In the genomic region with DNA sequence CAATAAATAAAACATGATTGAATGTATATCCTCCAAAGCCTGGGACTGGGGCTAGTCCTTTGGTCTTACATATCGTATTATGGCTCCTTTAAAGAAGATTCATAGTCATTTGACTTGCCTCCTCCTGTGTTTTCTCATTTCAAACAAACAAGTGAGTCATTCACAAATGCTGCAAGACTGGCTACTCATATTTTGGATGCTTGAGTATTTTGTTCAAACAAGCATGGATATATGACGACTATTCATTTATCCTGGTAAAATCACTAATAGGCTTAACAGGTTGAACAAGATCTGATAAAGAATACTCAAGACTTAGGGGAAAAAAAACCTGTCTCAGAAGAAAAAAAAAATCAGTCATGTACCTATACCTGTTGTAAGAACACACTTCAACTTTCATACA, we compare ENCODE assay signal across 16 cellular contexts.
DNase-seq lines count a peak whose midpoint lies in the region; ATAC-seq, FAIRE-seq and TF ChIP-seq lines count a peak whose summit lies in the region.
"Had no signal": no experiment of that assay in that cellular context is flagged by ENCODE, and none has a peak within 500 bp of the region (broad histone marks: within the 10 kb centered on the region; RNA-seq: fewer than 3 reads in every experiment).

No MANE protein-coding gene starts in this region.

- H3K9me2 ChIP-seq in GM23248 (ENCODE audit: insufficient read depth) (no peaks in the 10 kb centered on the region), PC-3 (replicated peaks; ENCODE audit: low read length) (no peaks in the 10 kb centered on the region)

- H3K4me1 ChIP-seq in GM23248 (ENCODE audit: insufficient read depth) (0 out of 2 replicates have a peak, but pooled peaks cover 6% of the 10 kb centered on the region), PC-3 (ENCODE audit: insufficient read depth, low read length) (peaks cover 13% of the 10 kb centered on the region), pancreas (no peaks in the 10 kb centered on the region)
- H3K4me1 ChIP-seq: ascending aorta had no signal

- no peak overlapping the region for H3K4me2 ChIP-seq in GM23248 (ENCODE audit: unreplicated experiment)
- peak overlapping the region; percentile 54 for H3K4me2 ChIP-seq in PC-3 (ENCODE audit: low read length)

- H3K27ac ChIP-seq in GM23248 (no peak overlapping the region), PC-3 (ENCODE audit: low read length) (peak overlapping the region; percentile 60), pancreas (no peak overlapping the region)
- H3K27ac ChIP-seq: ascending aorta, VCaP had no signal

- WGBS in GM23248 (ENCODE audit: low coverage in 1 of 2, low lambda C conversion rate in 2 of 2, missing lambda C conversion rate in 2 of 2), 2 experiments, result 32 to 33% methylated on average over 2 of the region's 2 CpGs
- 67 to 72% methylated on average over 2 of the region's 2 CpGs for WGBS in pancreas, 2 donors

- H3K79me2 ChIP-seq in GM23248 (ENCODE audit: insufficient read depth) (0 out of 2 replicates have a peak, but pooled peaks cover 7% of the 10 kb centered on the region), PC-3 (ENCODE audit: low read length) (peaks cover 36% of the 10 kb centered on the region)

- H3K9me3 ChIP-seq in GM23248 (ENCODE audit: low read depth) (no peaks in the 10 kb centered on the region), PC-3 (ENCODE audit: low read length) (no peaks in the 10 kb centered on the region), pancreas (no peaks in the 10 kb centered on the region)
- H3K9me3 ChIP-seq: ascending aorta had no signal

- H3K36me3 Mint-ChIP-seq in mesothelial cell of epicardium, result no peaks in the 10 kb centered on the region
- H3K36me3 Mint-ChIP-seq in activated T-helper 17 cell treated with anti-CD3 and anti-CD28 coated beads, Interleukin-2, amount 50 U/mL, for 72 hours (ENCODE audit: low read depth), result no peaks in the 10 kb centered on the region

- no peaks in the 10 kb centered on the region; the same call in 1 of the 2 replicates for H3F3A ChIP-seq in GM23248 (ENCODE audit: insufficient read depth)
- no peaks in the 10 kb centered on the region for H3F3A ChIP-seq in PC-3 (ENCODE audit: low read length, unreplicated experiment)

- no TSS peak for BruUV-seq in PC-3 (replicated peaks; lab: Mats Ljungman, UMichigan)

- no peaks in the 10 kb centered on the region for H3K27me3 Mint-ChIP-seq in mesothelial cell of epicardium (ENCODE audit: low read depth)
- H3K27me3 Mint-ChIP-seq in activated T-helper 17 cell treated with anti-CD3 and anti-CD28 coated beads, Interleukin-2, amount 50 U/mL, for 72 hours, result peaks cover 8% of the 10 kb centered on the region
- H3K27me3 Mint-ChIP-seq: B cell had no signal

- H4K20me1 ChIP-seq in GM23248 (ENCODE audit: insufficient read depth), result no peaks in the 10 kb centered on the region
- H4K20me1 ChIP-seq in PC-3 (ENCODE audit: low read length), result no peaks in the 10 kb centered on the region

- H3K27ac Mint-ChIP-seq in mesothelial cell of epicardium, result peak overlapping the region; percentile 12
- H3K27ac Mint-ChIP-seq in activated T-helper 17 cell treated with anti-CD3 and anti-CD28 coated beads, Interleukin-2, amount 50 U/mL, for 72 hours, result no peak overlapping the region
- H3K27ac Mint-ChIP-seq: B cell had no signal

- no peak overlapping the region for H2AFZ ChIP-seq in GM23248
- no peak overlapping the region for H2AFZ ChIP-seq in PC-3 (ENCODE audit: low read length)

- H3K27me3 ChIP-seq in GM23248 (replicated peaks; ENCODE audit: insufficient read depth), result no peaks in the 10 kb centered on the region
- no peaks in the 10 kb centered on the region for H3K27me3 ChIP-seq in PC-3 (ENCODE audit: low read length)
- H3K27me3 ChIP-seq in pancreas, result no peaks in the 10 kb centered on the region
- H3K27me3 ChIP-seq: ascending aorta had no signal

- H3K4me3 ChIP-seq in GM23248, result no peak overlapping the region
- no peak overlapping the region for H3K4me3 ChIP-seq in PC-3 (ENCODE audit: low read length)
- no peak overlapping the region for H3K4me3 ChIP-seq in epithelial cell of proximal tubule (ENCODE audit: low read depth, low read length)
- no peak overlapping the region for H3K4me3 ChIP-seq in pancreas
- H3K4me3 ChIP-seq: ascending aorta had no signal

- ATAC-seq in PC-3 (peak; percentile 94), HG03139 (IDR thresholded peaks at IDR 0.05; ENCODE audit: unreplicated experiment) (no peak), pancreas (no peak)
- no peak for ATAC-seq in activated T-helper 17 cell treated with anti-CD3 and anti-CD28 coated beads, Interleukin-2, amount 50 U/mL, for 72 hours (replicated peaks)

- POLR2A ChIA-PET in PC-3 (lab: Charles Lee; ENCODE audit: unreplicated experiment), result no interaction called here

- no peaks in the 10 kb centered on the region for H3K36me3 ChIP-seq in GM23248 (ENCODE audit: low read depth)
- no peaks in the 10 kb centered on the region for H3K36me3 ChIP-seq in PC-3 (ENCODE audit: low read depth, low read length)
- H3K36me3 ChIP-seq in pancreas, result no peaks in the 10 kb centered on the region
- H3K36me3 ChIP-seq: ascending aorta had no signal

- DNase-seq in GM23248, result peak; percentile 62
- DNase-seq in PC-3, result peak; percentile 87
- DNase-seq in epithelial cell of proximal tubule (ENCODE audit: low read depth), result peak; percentile 10
- no peak for DNase-seq in mesothelial cell of epicardium (ENCODE audit: low spot score in 2 of 2, unreplicated experiment in 2 of 2)
- no peak for DNase-seq in NCI-H1048 (lab: John Stamatoyannopoulos, UW)
- DNase-seq in pancreas, result no peak
- DNase-seq: activated effector memory CD4-positive, alpha-beta T cell treated with anti-CD3 and anti-CD28 coated beads, Interleukin-2, amount 50 U/mL, for 16 hours; glutamatergic neuron; kidney glomerular epithelial cell; NCI-H1417; stimulated activated naive CD4-positive, alpha-beta T cell had no signal

- in situ Hi-C loops in GM23248 (cut with MboI), result no loop called here

- intact Hi-C loops in PC-3 (cut with micrococcal nuclease), result no loop called here
- intact Hi-C loops in pancreas (cut with DNase I), result no loop called here

- no peak for TF ChIP-seq CTCF in PC-3 (conservative IDR thresholded peaks at IDR 0.05; ENCODE audit: low read depth, low read length)
- no peak for TF ChIP-seq CTCF in epithelial cell of proximal tubule (conservative IDR thresholded peaks at IDR 0.05; ENCODE audit: low read depth, low read length)
- no peak for TF ChIP-seq CTCF in mesothelial cell of epicardium (IDR thresholded peaks at IDR 0.05; ENCODE audit: unreplicated experiment)
- TF ChIP-seq CTCF in pancreas (IDR thresholded peaks at IDR 0.05), result no peak

- H3K9ac ChIP-seq in GM23248 (no peak overlapping the region), PC-3 (ENCODE audit: low read length) (no peak overlapping the region)

- no peak overlapping the region for H3K4me3 Mint-ChIP-seq in mesothelial cell of epicardium
- H3K4me3 Mint-ChIP-seq in activated T-helper 17 cell treated with anti-CD3 and anti-CD28 coated beads, Interleukin-2, amount 50 U/mL, for 72 hours, result no peak overlapping the region
- H3K4me3 Mint-ChIP-seq: B cell had no signal

- no peak for FAIRE-seq in pancreas (lab: Jason Lieb, UNC)

- H3K4me1 Mint-ChIP-seq in mesothelial cell of epicardium, result peaks cover 13% of the 10 kb centered on the region
- peaks cover 7% of the 10 kb centered on the region for H3K4me1 Mint-ChIP-seq in activated T-helper 17 cell treated with anti-CD3 and anti-CD28 coated beads, Interleukin-2, amount 50 U/mL, for 72 hours
- H3K4me1 Mint-ChIP-seq: B cell had no signal

- CTCF ChIA-PET in PC-3 (lab: Charles Lee), result no interaction called here

- no peaks in the 10 kb centered on the region for H3K9me3 Mint-ChIP-seq in mesothelial cell of epicardium
- no peaks in the 10 kb centered on the region for H3K9me3 Mint-ChIP-seq in activated T-helper 17 cell treated with anti-CD3 and anti-CD28 coated beads, Interleukin-2, amount 50 U/mL, for 72 hours

Comparison
In these comparisons a context has a peak if more than half of its experiments do, and no peak if none do; other contexts are left out.
1. DNase-seq: peak in GM23248 (single experiment), PC-3 (single experiment) and epithelial cell of proximal tubule (single experiment); none in mesothelial cell of epicardium (0 of 2), NCI-H1048 (single experiment) and pancreas (0 of 6).